Comparison of ENCODE assay signal across 1 cellular context in the genomic region with DNA sequence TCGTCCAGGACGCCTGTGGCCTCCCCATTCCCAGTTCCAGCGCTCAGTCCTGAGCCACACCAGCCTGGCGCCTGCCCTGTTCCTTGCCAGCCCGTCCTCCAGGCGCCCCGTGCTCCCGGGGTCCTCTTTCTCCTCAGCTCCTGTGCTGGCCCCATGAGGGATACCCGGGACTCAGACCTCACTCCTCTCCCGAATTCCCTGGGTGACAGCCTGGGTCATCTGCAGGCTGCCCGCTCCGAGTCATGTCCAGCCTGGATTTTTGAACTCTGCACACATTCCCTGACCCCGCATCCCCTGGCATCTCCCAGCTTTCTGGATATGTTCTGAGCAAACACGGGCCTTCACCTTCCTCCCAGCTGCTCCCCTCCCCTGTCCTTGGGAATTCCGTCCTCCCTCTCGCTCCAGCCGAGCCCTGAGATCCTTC.
TF ChIP-seq lines count a peak whose summit lies in the region.

No MANE protein-coding gene starts in this region.

TF ChIP-seq in HepG2, 621 proteins besides CTCF, POLR2A, EP300 and RAD21:
- no peak for TF ChIP-seq ZFP41 (CRISPR knock-in tag; IDR thresholded peaks at IDR 0.05; ENCODE audit: borderline replicate concordance)
- TF ChIP-seq AGO2 (optimal IDR thresholded peaks at IDR 0.05; ENCODE audit: low read depth, low read length): peak; percentile 31
- TF ChIP-seq NR2F2 (IDR thresholded peaks at IDR 0.05; ENCODE audit: borderline replicate concordance, low read depth): no peak
- no peak for TF ChIP-seq NR2F1 (CRISPR knock-in tag; IDR thresholded peaks at IDR 0.05)
- no peak for TF ChIP-seq MTF2 (CRISPR knock-in tag; IDR thresholded peaks at IDR 0.05; ENCODE audit: borderline replicate concordance)
- TF ChIP-seq, protein P1, sequence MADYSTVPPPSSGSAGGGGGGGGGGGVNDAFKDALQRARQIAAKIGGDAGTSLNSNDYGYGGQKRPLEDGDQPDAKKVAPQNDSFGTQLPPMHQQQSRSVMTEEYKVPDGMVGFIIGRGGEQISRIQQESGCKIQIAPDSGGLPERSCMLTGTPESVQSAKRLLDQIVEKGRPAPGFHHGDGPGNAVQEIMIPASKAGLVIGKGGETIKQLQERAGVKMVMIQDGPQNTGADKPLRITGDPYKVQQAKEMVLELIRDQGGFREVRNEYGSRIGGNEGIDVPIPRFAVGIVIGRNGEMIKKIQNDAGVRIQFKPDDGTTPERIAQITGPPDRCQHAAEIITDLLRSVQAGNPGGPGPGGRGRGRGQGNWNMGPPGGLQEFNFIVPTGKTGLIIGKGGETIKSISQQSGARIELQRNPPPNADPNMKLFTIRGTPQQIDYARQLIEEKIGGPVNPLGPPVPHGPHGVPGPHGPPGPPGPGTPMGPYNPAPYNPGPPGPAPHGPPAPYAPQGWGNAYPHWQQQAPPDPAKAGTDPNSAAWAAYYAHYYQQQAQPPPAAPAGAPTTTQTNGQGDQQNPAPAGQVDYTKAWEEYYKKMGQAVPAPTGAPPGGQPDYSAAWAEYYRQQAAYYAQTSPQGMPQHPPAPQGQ (CRISPR knock-in tag; IDR thresholded peaks at IDR 0.05; ENCODE audit: borderline replicate concordance): no peak
- no peak for TF ChIP-seq AGO1 (IDR thresholded peaks at IDR 0.05; ENCODE audit: low read depth, low read length, poor library complexity, severe bottlenecking)
